Comparison of ENCODE assay signal across 9 cellular contexts in genomic region chr18:36828157-36828629, GRCh38. TPM values are rescaled to one million over a fixed set of nuclear protein-coding genes. Genes with fewer than 3 reads are reported as not detected.
A peak's percentile ranks its signal among the peaks of the same experiment; 100 is the strongest.
DNase-seq lines count a peak whose midpoint lies in the region; ATAC-seq, FAIRE-seq and TF ChIP-seq lines count a peak whose summit lies in the region.
"Had no signal": no experiment of that assay in that cellular context is flagged by ENCODE, and none has a peak within 500 bp of the region (broad histone marks: within the 10 kb centered on the region; RNA-seq: fewer than 3 reads in every experiment).

No MANE protein-coding gene starts in this region.

- TF ChIP-seq CTCF in RWPE2 (IDR thresholded peaks at IDR 0.05; ENCODE audit: poor library complexity, severe bottlenecking), result no peak
- TF ChIP-seq CTCF in bronchial epithelial cell (IDR thresholded peaks at IDR 0.05; ENCODE audit: insufficient read depth, low read length, severe bottlenecking), result no peak

- H3K4me1 ChIP-seq in RWPE2 (ENCODE audit: insufficient read depth, poor library complexity, severe bottlenecking), result peaks cover 10% of the 10 kb centered on the region

- H3K27me3 ChIP-seq in RWPE2 (ENCODE audit: insufficient read depth, poor library complexity, severe bottlenecking) (no peaks in the 10 kb centered on the region), bronchial epithelial cell (ENCODE audit: control insufficient read depth, insufficient read depth, low read length) (no peaks in the 10 kb centered on the region)

- peak overlapping the region; percentile 98 for H3K27ac Mint-ChIP-seq in stimulated activated naive B cell treated with anti-CD40 and anti-IgM and Interleukin-4, amounts not matched to agents 10 μg/mL and 1 μg/mL and 100 μg/mL, for 72 hours

- H3K4me1 Mint-ChIP-seq in stimulated activated naive B cell treated with anti-CD40 and anti-IgM and Interleukin-4, amounts not matched to agents 10 μg/mL and 1 μg/mL and 100 μg/mL, for 72 hours, result peaks cover 19 to 36% of the 10 kb centered on the region in 2 donors

- H3K9me3 Mint-ChIP-seq in stimulated activated naive B cell treated with anti-CD40 and anti-IgM and Interleukin-4, amounts not matched to agents 10 μg/mL and 1 μg/mL and 100 μg/mL, for 72 hours, result no peaks in the 10 kb centered on the region

- DNase-seq in NCI-H1092 treated with DMSO at 0.1 percent for 48 hours (lab: John Stamatoyannopoulos, UW) (peak; percentile 77), NCI-H1092 (lab: John Stamatoyannopoulos, UW) (no peak), RWPE2 (ENCODE audit: low spot score) (no peak), bronchial epithelial cell (ENCODE audit: low read depth) (peak; percentile 59), kidney tubule cell (ENCODE audit: low spot score) (peak; percentile 72), NCI-H146 (lab: John Stamatoyannopoulos, UW) (no peak)
- DNase-seq in stimulated activated naive B cell treated with anti-CD40 and anti-IgM and Interleukin-4, amounts not matched to agents 10 μg/mL and 1 μg/mL and 100 μg/mL, for 72 hours, result peak; percentile 7

- ATAC-seq in HG03175 (IDR thresholded peaks at IDR 0.05; ENCODE audit: unreplicated experiment) (peak; percentile 3), RWPE2 (ENCODE audit: low read depth) (peak; percentile 14)
- ATAC-seq in stimulated activated naive B cell treated with anti-CD40 and anti-IgM and Interleukin-4, amounts not matched to agents 10 μg/mL and 1 μg/mL and 100 μg/mL, for 72 hours (replicated peaks), result peak; percentile 9 to 12

- no peaks in the 10 kb centered on the region for H3K27me3 Mint-ChIP-seq in stimulated activated naive B cell treated with anti-CD40 and anti-IgM and Interleukin-4, amounts not matched to agents 10 μg/mL and 1 μg/mL and 100 μg/mL, for 72 hours

- H3K9me3 ChIP-seq in RWPE2 (ENCODE audit: severe bottlenecking), result no peaks in the 10 kb centered on the region

- H3K36me3 ChIP-seq in RWPE2 (ENCODE audit: low read depth), result peaks cover 13% of the 10 kb centered on the region
- H3K36me3 ChIP-seq in bronchial epithelial cell (ENCODE audit: control insufficient read depth, insufficient read depth, low read length), result no peaks in the 10 kb centered on the region

- no peak for FAIRE-seq in bronchial epithelial cell (lab: Jason Lieb, UNC)
- FAIRE-seq: frontal cortex had no signal

- H3K4me3 ChIP-seq in RWPE2 (ENCODE audit: severe bottlenecking) (peak overlapping the region; percentile 61), bronchial epithelial cell (ENCODE audit: low read depth, low read length) (peak overlapping the region; percentile 83)

- peak overlapping the region; percentile 55 for H3K27ac ChIP-seq in RWPE2 (ENCODE audit: poor library complexity, severe bottlenecking)

- peak overlapping the region; percentile 92 to 95 for H3K4me3 Mint-ChIP-seq in stimulated activated naive B cell treated with anti-CD40 and anti-IgM and Interleukin-4, amounts not matched to agents 10 μg/mL and 1 μg/mL and 100 μg/mL, for 72 hours

- peaks cover 0 to 5% of the 10 kb centered on the region in 2 donors for H3K36me3 Mint-ChIP-seq in stimulated activated naive B cell treated with anti-CD40 and anti-IgM and Interleukin-4, amounts not matched to agents 10 μg/mL and 1 μg/mL and 100 μg/mL, for 72 hours

RNA-seq across cellular contexts. Expression of gene TPGS2, which starts 0.6 kb away (rescaled TPM):
- 67.1 and 77.1 TPM in 2 replicates for total RNA-seq in bronchial epithelial cell

RNA-seq across cellular contexts. Expression of gene KIAA1328, which starts 0.7 kb away (rescaled TPM):
- total RNA-seq in bronchial epithelial cell, result 5.4 and 5.8 TPM in 2 replicates

Comparison
In these comparisons a context has a peak if more than half of its experiments do, and no peak if none do; other contexts are left out.
1. DNase-seq: peak in NCI-H1092 treated with DMSO at 0.1 percent for 48 hours (single experiment), bronchial epithelial cell (single experiment), kidney tubule cell (single experiment) and stimulated activated naive B cell treated with anti-CD40 and anti-IgM and Interleukin-4, amounts not matched to agents 10 μg/mL and 1 μg/mL and 100 μg/mL, for 72 hours (single experiment); none in NCI-H1092 (single experiment), RWPE2 (single experiment) and NCI-H146 (single experiment).
2. Peak in every context shown above with its lines, with median percentiles within 50 percentile points of each other: ATAC-seq.